In the genomic region with DNA sequence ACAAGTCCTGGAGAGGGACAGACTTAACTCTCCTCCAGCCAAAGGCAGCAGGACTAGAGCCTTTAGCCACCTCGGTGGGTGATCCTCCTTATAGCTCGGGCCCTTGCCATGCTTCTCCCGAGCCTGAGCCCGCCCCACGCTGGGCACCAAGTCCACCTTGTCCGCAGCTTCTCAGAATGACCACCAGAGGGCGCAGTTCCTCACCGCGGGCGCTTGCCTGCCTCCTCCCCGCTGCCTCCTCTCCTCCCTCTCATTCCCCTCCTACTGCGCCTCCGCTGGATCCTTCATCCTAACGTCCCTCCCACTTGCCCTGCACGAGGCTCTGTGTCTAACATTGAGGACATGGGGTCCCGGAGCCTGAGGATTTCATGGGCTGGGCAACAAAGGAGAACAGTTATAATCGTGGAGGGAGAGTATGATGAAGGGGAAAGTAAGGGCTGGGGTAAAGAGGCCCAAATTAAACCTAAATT, we compare ENCODE assay signal across 8 cellular contexts.
DNase-seq lines count a peak whose midpoint lies in the region; ATAC-seq lines count a peak whose summit lies in the region.

No MANE protein-coding gene starts in this region.

- no peaks in the 10 kb centered on the region for H3K36me3 Mint-ChIP-seq in memory B cell

- peaks cover 13% of the 10 kb centered on the region for H3K27me3 Mint-ChIP-seq in memory B cell

- no peak overlapping the region for H3K27ac Mint-ChIP-seq in memory B cell

- peak; percentile 90 for DNase-seq in D341Med (ENCODE audit: low spot score)
- peak; percentile 77 for DNase-seq in NCI-H774 (lab: John Stamatoyannopoulos, UW)
- DNase-seq in activated CD4-positive, alpha-beta T cell treated with anti-CD3 and anti-CD28 coated beads, Interleukin-2, amount 50 U/mL, for 4 hours = peak; percentile 29 to 51
- DNase-seq in effector CD4-positive, alpha-beta T cell = peak; percentile 46
- peak; percentile 62 to 64 for DNase-seq in memory B cell (ENCODE audit: low spot score in 2 of 2)
- peak; percentile 33 for DNase-seq in stimulated activated CD8-positive, alpha-beta memory T cell treated with anti-CD3 and anti-CD28 coated beads, Interleukin-12 subunit alpha, Interleukin-12 subunit beta, amount 100 ng/mL, for 4 hours (ENCODE audit: low read depth)

- no peak overlapping the region for H3K4me3 Mint-ChIP-seq in memory B cell

- ATAC-seq in HG02759 (IDR thresholded peaks at IDR 0.05; ENCODE audit: unreplicated experiment) (peak; percentile 50), memory B cell (ENCODE audit: low read depth) (peak; percentile 92), HG03139 (IDR thresholded peaks at IDR 0.05; ENCODE audit: unreplicated experiment) (no peak)

- H3K4me1 Mint-ChIP-seq in memory B cell = peaks cover 8% of the 10 kb centered on the region

- H3K9me3 Mint-ChIP-seq in memory B cell = no peaks in the 10 kb centered on the region

Comparison
In these comparisons a context has a peak if more than half of its experiments do, and no peak if none do; other contexts are left out.
1. DNase-seq: peak in every context shown above with its lines; median percentile 90 in D341Med; 77 in NCI-H774; 63 in memory B cell; 46 in effector CD4-positive, alpha-beta T cell; 40 in activated CD4-positive, alpha-beta T cell treated with anti-CD3 and anti-CD28 coated beads, Interleukin-2, amount 50 U/mL, for 4 hours; 33 in stimulated activated CD8-positive, alpha-beta memory T cell treated with anti-CD3 and anti-CD28 coated beads, Interleukin-12 subunit alpha, Interleukin-12 subunit beta, amount 100 ng/mL, for 4 hours.